In the genomic region with DNA sequence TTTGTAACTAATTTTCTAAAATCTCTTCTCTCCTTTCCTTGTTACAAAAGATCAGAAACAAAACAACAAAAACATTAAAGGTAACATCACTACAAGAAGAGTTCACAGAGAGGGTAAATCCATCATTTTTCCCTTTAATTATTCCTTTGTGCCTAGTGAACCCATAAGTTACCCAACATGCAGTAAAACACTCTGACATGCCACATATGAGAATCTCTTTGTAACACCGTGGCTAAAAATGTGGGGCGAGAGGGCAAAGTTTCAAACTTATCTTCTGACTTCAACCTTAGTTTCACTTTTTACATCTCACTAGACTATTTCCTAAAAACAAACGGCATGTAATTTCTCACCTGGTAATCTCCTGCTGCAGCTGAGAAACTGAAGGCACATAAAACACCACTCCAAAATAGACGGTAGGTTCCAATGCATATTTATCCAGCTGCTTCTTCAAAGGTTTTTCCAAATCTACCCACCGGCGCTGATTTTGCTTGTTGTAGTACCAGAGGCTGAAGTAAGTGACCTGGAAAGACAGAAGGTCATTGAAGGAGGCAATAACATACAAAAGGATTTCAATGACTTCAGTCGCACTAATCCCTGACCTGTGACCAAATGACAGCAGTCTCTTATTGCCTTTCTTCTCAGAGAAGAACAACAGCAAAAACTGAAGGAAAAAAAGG, we compare ENCODE assay signal across 20 cellular contexts. TPM values are rescaled to one million over a fixed set of nuclear protein-coding genes. Genes with fewer than 3 reads are reported as not detected.
DNase-seq lines count a peak whose midpoint lies in the region; ATAC-seq, FAIRE-seq and TF ChIP-seq lines count a peak whose summit lies in the region.
"Had no signal": no experiment of that assay in that cellular context is flagged by ENCODE, and none has a peak within 500 bp of the region (broad histone marks: within the 10 kb centered on the region; RNA-seq: fewer than 3 reads in every experiment).

No MANE protein-coding gene starts in this region.

- H3K27ac ChIP-seq in keratinocyte (ENCODE audit: control insufficient read depth, insufficient read depth, low read length) (no peak overlapping the region), parathyroid adenoma (no peak overlapping the region), tibial artery (no peak overlapping the region)
- H3K27ac ChIP-seq: neutrophil, PC-9 had no signal

- H4K20me1 ChIP-seq in keratinocyte (ENCODE audit: control insufficient read depth, extremely low read depth, insufficient read depth, low read length), result no peaks in the 10 kb centered on the region

- no peak overlapping the region for H3K4me3 ChIP-seq in keratinocyte (ENCODE audit: control insufficient read depth in 2 of 3, extremely low read depth in 1 of 3, insufficient read depth in 2 of 3, low read depth in 1 of 3, low read length in 3 of 3)
- H3K4me3 ChIP-seq in parathyroid adenoma (ENCODE audit: low read depth, low read length), result no peak overlapping the region
- H3K4me3 ChIP-seq in tibial artery, result no peak overlapping the region
- H3K4me3 ChIP-seq: lung, PC-9 had no signal

- H3K79me2 ChIP-seq in keratinocyte (ENCODE audit: control insufficient read depth, insufficient read depth, low read length) (no peaks in the 10 kb centered on the region), parathyroid adenoma (no peaks in the 10 kb centered on the region)

- FAIRE-seq in keratinocyte (lab: Jason Lieb, UNC), result peak; percentile 34

- no peak overlapping the region for H3K9ac ChIP-seq in keratinocyte (ENCODE audit: control insufficient read depth, extremely low read depth, insufficient read depth, low read length)
- H3K9ac ChIP-seq in parathyroid adenoma, result no peak overlapping the region

- no peak for TF ChIP-seq CTCF in keratinocyte (optimal IDR thresholded peaks at IDR 0.05 in 1 of 3, IDR thresholded peaks at IDR 0.05 in 1 of 3, conservative IDR thresholded peaks at IDR 0.05 in 1 of 3; ENCODE audit: extremely low read depth in 1 of 3, insufficient read depth in 2 of 3, low read length in 3 of 3)
- no peak for TF ChIP-seq CTCF in parathyroid adenoma (IDR thresholded peaks at IDR 0.05)
- no peak for TF ChIP-seq CTCF in tibial artery (IDR thresholded peaks at IDR 0.05)

- H3K27me3 ChIP-seq in keratinocyte (ENCODE audit: control insufficient read depth, extremely low read depth, insufficient read depth, low read length) (no peaks in the 10 kb centered on the region), parathyroid adenoma (ENCODE audit: control insufficient read depth, insufficient read depth, low read length) (no peaks in the 10 kb centered on the region), tibial artery (no peaks in the 10 kb centered on the region)
- H3K27me3 ChIP-seq: BE2C had no signal

- H3K9me3 ChIP-seq in keratinocyte (ENCODE audit: control insufficient read depth, low read depth, low read length) (no peaks in the 10 kb centered on the region), parathyroid adenoma (ENCODE audit: control insufficient read depth, low read length) (no peaks in the 10 kb centered on the region), tibial artery (no peaks in the 10 kb centered on the region)
- H3K9me3 ChIP-seq: BE2C, neutrophil had no signal

- ATAC-seq in GM19035 (IDR thresholded peaks at IDR 0.05; ENCODE audit: unreplicated experiment) (peak; percentile 56), GM21529 (IDR thresholded peaks at IDR 0.05; ENCODE audit: unreplicated experiment) (no peak), HG02759 (IDR thresholded peaks at IDR 0.05; ENCODE audit: unreplicated experiment) (no peak)
- ATAC-seq: SK-N-SH treated with all-trans-retinoic acid at 6 μM for 48 hours; stimulated activated naive CD8-positive, alpha-beta T cell treated with anti-CD3 and anti-CD28 coated beads, Interleukin-15, Interleukin-2, amounts not matched to agents 100 U/mL and 50 U/mL, for 24 hours had no signal

- dilution Hi-C loops in keratinocyte (cut with MboI; ENCODE audit: extremely low pct_ligation_motif_present, low sequenced_read_pairs), result no loop called here

- H3K9me1 ChIP-seq in keratinocyte (ENCODE audit: control insufficient read depth, extremely low read depth, insufficient read depth, low read length), result no peaks in the 10 kb centered on the region

- H3K4me2 ChIP-seq in keratinocyte (ENCODE audit: control insufficient read depth, extremely low read depth, insufficient read depth, low read depth, low read length), result no peak overlapping the region
- H3K4me2 ChIP-seq in parathyroid adenoma (ENCODE audit: low read length), result no peak overlapping the region
- H3K4me2 ChIP-seq: PC-9 had no signal

- peaks cover 0 to 2% of the 10 kb centered on the region in 2 experiments for H3K36me3 ChIP-seq in keratinocyte (ENCODE audit: control insufficient read depth in 2 of 2, extremely low read depth in 1 of 2, insufficient read depth in 2 of 2, low read length in 2 of 2)
- H3K36me3 ChIP-seq in parathyroid adenoma (ENCODE audit: control insufficient read depth, insufficient read depth, low read length), result no peaks in the 10 kb centered on the region
- peaks cover 13 to 44% (median 16%) of the 10 kb centered on the region in 3 donors for H3K36me3 ChIP-seq in tibial artery
- H3K36me3 ChIP-seq: BE2C, neutrophil had no signal

- H2AFZ ChIP-seq in keratinocyte (ENCODE audit: control insufficient read depth, low read length) (no peak overlapping the region), parathyroid adenoma (peak overlapping the region; percentile 16)
- H2AFZ ChIP-seq: PC-9 had no signal

- intact Hi-C loops in tibial artery (cut with DNase I; ENCODE audit: low total_unique reads), result no loop called here

- peak; percentile 81 for DNase-seq in NCI-H69 (lab: John Stamatoyannopoulos, UW)
- DNase-seq in keratinocyte (ENCODE audit: low read depth, low spot score), result no peak
- no peak for DNase-seq in tibial artery
- DNase-seq: activated effector memory CD4-positive, alpha-beta T cell treated with Interleukin-2 at 50 U/mL for 16 hours; BE2C; DMS79 treated with DMSO at 0.1 percent for 48 hours; effector CD4-positive, alpha-beta T cell; H7; hypothalamus; NCI-H1105 treated with DMSO at 0.1 percent for 48 hours; NCI-H226; PC-9; stimulated activated naive CD8-positive, alpha-beta T cell treated with anti-CD3 and anti-CD28 coated beads, Interleukin-15, Interleukin-2, amounts not matched to agents 100 U/mL and 50 U/mL, for 24 hours had no signal

- H3K4me1 ChIP-seq in keratinocyte (ENCODE audit: control insufficient read depth, extremely low read depth, insufficient read depth, low read length), result peaks cover 4% of the 10 kb centered on the region
- no peaks in the 10 kb centered on the region for H3K4me1 ChIP-seq in parathyroid adenoma
- H3K4me1 ChIP-seq in tibial artery, result peaks cover 0 to 21% (median 0%) of the 10 kb centered on the region in 4 donors
- H3K4me1 ChIP-seq: BE2C had no signal

RNA-seq across cellular contexts. Expression of gene PTPN21, which starts 37.9 kb away (rescaled TPM):
- 5.5 to 7.5 TPM (median 7.4 TPM) in 3 replicates for polyA plus RNA-seq in keratinocyte
- polyA plus RNA-seq in keratinocyte (2011; ENCODE audit: low read depth), result 20.3 TPM
- polyA plus RNA-seq in keratinocyte (2011; cell fraction: cytosol; rRNA removed), result 5.1 and 6.9 TPM in 2 replicates
- polyA plus RNA-seq in keratinocyte (2011; cell fraction: nucleus; rRNA removed), result 16.2 and 18.2 TPM in 2 replicates
- 9.8 and 13.1 TPM in 2 replicates for polyA plus RNA-seq in keratinocyte (2012; ENCODE audit: low replicate concordance)
- polyA minus RNA-seq in keratinocyte, result 6.9 to 11.1 TPM (median 8.8 TPM) in 3 replicates
- polyA minus RNA-seq in keratinocyte (2011; cell fraction: cytosol; rRNA and poly(A)+ RNA removed), result 8.4 TPM
- 10.2 and 18.8 TPM in 2 replicates for polyA minus RNA-seq in keratinocyte (2011; cell fraction: nucleus; rRNA and poly(A)+ RNA removed)

RNA-seq across cellular contexts. Expression of gene ZC3H14, which starts 46.0 kb away (rescaled TPM):
- polyA plus RNA-seq in keratinocyte, result 91.4 to 129 TPM (median 125 TPM) in 3 replicates
- polyA plus RNA-seq in keratinocyte (2011; ENCODE audit: low read depth), result 65.3 TPM
- polyA plus RNA-seq in keratinocyte (2011; cell fraction: cytosol; rRNA removed), result 72.7 and 134 TPM in 2 replicates
- polyA plus RNA-seq in keratinocyte (2011; cell fraction: nucleus; rRNA removed), result 127 and 145 TPM in 2 replicates
- polyA plus RNA-seq in keratinocyte (2012; ENCODE audit: low replicate concordance), result 33.9 and 47.1 TPM in 2 replicates
- polyA minus RNA-seq in keratinocyte, result 96.6 to 176 TPM (median 127 TPM) in 3 replicates
- polyA minus RNA-seq in keratinocyte (2011; cell fraction: cytosol; rRNA and poly(A)+ RNA removed), result 78.1 TPM
- polyA minus RNA-seq in keratinocyte (2011; cell fraction: nucleus; rRNA and poly(A)+ RNA removed), result 41.9 and 67.2 TPM in 2 replicates
